In genomic region chr1:94819945-94820746, GRCh38 we compare ENCODE assay signal across 8 cellular contexts. TPM values are rescaled to one million over a fixed set of nuclear protein-coding genes. Genes with fewer than 3 reads are reported as not detected.
DNase-seq lines count a peak whose midpoint lies in the region; ATAC-seq, FAIRE-seq and TF ChIP-seq lines count a peak whose summit lies in the region.

TSS of gene SLC44A3 (plus strand) at chr1:94820357. CDS start at chr1:94820452, 95 bp downstream.

- H3K27me3 ChIP-seq in Panc1 (ENCODE audit: control insufficient read depth, insufficient read depth, low read length): peaks cover 4% of the 10 kb centered on the region

- H3K4me1 ChIP-seq in Panc1 (ENCODE audit: control insufficient read depth, insufficient read depth, low read length): no peaks in the 10 kb centered on the region; the same call in 1 of the 2 replicates

- POLR2A ChIA-PET in Panc1 (lab: Charles Lee): no interaction called here

- TF ChIP-seq CTCF in Panc1 (IDR thresholded peaks at IDR 0.05): peak; percentile 44

- TF ChIP-seq POLR2A in H54 (IDR thresholded peaks at IDR 0.05; ENCODE audit: low read depth, low read length): no peak

- peak within 1 kb of the TSS; percentile 42 for H3K4me3 Mint-ChIP-seq in central memory CD8-positive, alpha-beta T cell

- peaks cover 63% of the 10 kb centered on the region for H3K27me3 Mint-ChIP-seq in central memory CD8-positive, alpha-beta T cell

- FAIRE-seq in H54 (lab: Jason Lieb, UNC): no peak

- H3K4me3 ChIP-seq in Panc1 (ENCODE audit: low read depth in 2 of 2, low read length in 2 of 2): peak within 1 kb of the TSS; percentile 52 to 57

- intact Hi-C loops in Panc1 (cut with micrococcal nuclease; ENCODE audit: unreplicated experiment): no loop called here

- CTCF ChIA-PET in Panc1 (lab: Charles Lee): no interaction called here

- H3K4me1 Mint-ChIP-seq in central memory CD8-positive, alpha-beta T cell: peaks cover 6% of the 10 kb centered on the region

- BruUV-seq in Panc1 (replicated peaks; lab: Mats Ljungman, UMichigan): no TSS peak

- H3K9me3 ChIP-seq in Panc1 (ENCODE audit: control insufficient read depth, insufficient read depth, low read depth, low read length): no peaks in the 10 kb centered on the region

- H3K27ac ChIP-seq in Panc1 (ENCODE audit: low read length): no peak within 1 kb of the TSS

- peak; percentile 92 for ATAC-seq in Panc1
- peak; percentile 43 for ATAC-seq in central memory CD8-positive, alpha-beta T cell (replicated peaks; ENCODE audit: extremely low read depth, poor library complexity, severe bottlenecking)
- ATAC-seq in HG03342 (IDR thresholded peaks at IDR 0.05; ENCODE audit: unreplicated experiment): no peak
- no peak for ATAC-seq in HG03095 (IDR thresholded peaks at IDR 0.05; ENCODE audit: unreplicated experiment)

- DNase-seq in Ammon's horn (ENCODE audit: low spot score): peak; percentile 49
- DNase-seq in H54 (ENCODE audit: insufficient read length, low spot score): peak; percentile 46
- no peak for DNase-seq in Panc1 (ENCODE audit: low read depth, low spot score)
- DNase-seq in central memory CD8-positive, alpha-beta T cell (ENCODE audit: low spot score in 2 of 2): no peak
- peak; percentile 74 for DNase-seq in left kidney (ENCODE audit: low read depth, low spot score)
- peak; percentile 4 for DNase-seq in stimulated activated CD8-positive, alpha-beta memory T cell treated with anti-CD3 and anti-CD28 coated beads, Interleukin-12 subunit alpha, Interleukin-12 subunit beta, amount 100 ng/mL, for 4 hours (ENCODE audit: low read depth)

- H3K36me3 Mint-ChIP-seq in central memory CD8-positive, alpha-beta T cell (ENCODE audit: insufficient read depth): no peaks in the 10 kb centered on the region

- H3K9me3 Mint-ChIP-seq in central memory CD8-positive, alpha-beta T cell: no peaks in the 10 kb centered on the region

- H3K27ac Mint-ChIP-seq in central memory CD8-positive, alpha-beta T cell (ENCODE audit: low read depth): no peak within 1 kb of the TSS

- in situ Hi-C loops in Panc1 (cut with HindIII; ENCODE audit: low pct_unique_long_range_greater_than_20kb, low sequenced_read_pairs): no loop called here

- no peaks in the 10 kb centered on the region; the same call in 1 of the 2 replicates for H3K36me3 ChIP-seq in Panc1 (ENCODE audit: control insufficient read depth, insufficient read depth, low read length)

RNA-seq across cellular contexts. Expression of gene SLC44A3, which starts in this region (rescaled TPM):
- 1.3 TPM for total RNA-seq in Panc1 (2021; ENCODE audit: unreplicated experiment)
- 0.44 TPM for polyA plus RNA-seq in Panc1 (2012; ENCODE audit: insufficient read length)

Comparison
In these comparisons a context has a peak if more than half of its experiments do, and no peak if none do; other contexts are left out.
1. DNase-seq: peak in Ammon's horn (single experiment), H54 (single experiment), left kidney (single experiment) and stimulated activated CD8-positive, alpha-beta memory T cell treated with anti-CD3 and anti-CD28 coated beads, Interleukin-12 subunit alpha, Interleukin-12 subunit beta, amount 100 ng/mL, for 4 hours (single experiment); none in Panc1 (single experiment) and central memory CD8-positive, alpha-beta T cell (0 of 2).
2. ATAC-seq: peak in Panc1 (single experiment) and central memory CD8-positive, alpha-beta T cell (single experiment); none in HG03342 (single experiment) and HG03095 (single experiment).